In the genomic region with DNA sequence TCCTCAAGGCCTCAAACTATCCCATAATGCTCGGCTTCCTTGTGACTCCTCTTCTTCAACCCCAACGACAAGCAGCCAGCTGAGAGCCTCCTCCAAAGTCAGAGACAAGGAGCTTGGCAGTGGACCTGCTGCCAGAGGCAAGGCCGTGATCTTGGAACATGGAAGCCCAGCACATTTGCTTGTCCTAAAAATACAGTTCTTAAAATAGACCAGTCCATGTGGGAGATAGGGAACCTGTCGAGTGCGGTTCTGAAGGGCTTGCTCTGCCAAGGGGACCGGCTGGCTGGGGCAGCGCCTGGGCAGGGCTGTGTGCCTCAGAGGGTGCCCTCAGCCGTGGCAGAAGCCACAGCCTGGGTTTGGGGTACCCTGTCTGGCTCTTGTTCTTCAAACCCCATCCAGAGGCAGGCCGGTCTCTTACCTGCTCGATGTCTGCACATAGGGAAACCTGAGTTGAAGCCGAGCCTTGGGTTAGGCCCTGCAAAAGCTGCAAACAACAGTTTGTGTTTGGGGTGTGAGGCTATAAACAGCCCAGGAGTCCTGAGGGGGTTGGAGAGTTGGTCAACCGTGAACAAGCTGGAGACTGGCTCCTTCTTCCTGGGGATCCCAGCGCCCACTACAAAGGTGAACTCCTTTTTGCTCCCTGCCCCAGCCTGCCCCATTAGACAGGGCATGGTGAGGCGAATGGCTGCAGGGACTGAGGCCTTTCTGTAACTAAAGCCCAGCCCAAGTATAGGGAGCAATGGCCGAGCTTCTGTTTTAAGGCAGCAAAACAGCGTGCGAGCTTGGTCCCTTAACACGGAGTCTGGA, we compare ENCODE assay signal across 15 cellular contexts.
"Had no signal": no experiment of that assay in that cellular context is flagged by ENCODE, and none has a peak within 500 bp of the region (broad histone marks: within the 10 kb centered on the region; RNA-seq: fewer than 3 reads in every experiment).

No MANE protein-coding gene starts in this region.

- H3K4me3 Mint-ChIP-seq: brain; naive thymus-derived CD8-positive, alpha-beta T cell; stimulated activated naive CD8-positive, alpha-beta T cell treated with anti-CD3 and anti-CD28 coated beads, Interleukin-15, Interleukin-2, amounts not matched to agents 100 ng/mL and 50 ng/mL, for 24 hours had no signal

- H3K27me3 Mint-ChIP-seq: brain; stimulated activated naive CD8-positive, alpha-beta T cell treated with anti-CD3 and anti-CD28 coated beads, Interleukin-15, Interleukin-2, amounts not matched to agents 100 ng/mL and 50 ng/mL, for 24 hours had no signal

- DNase-seq: activated CD4-positive, alpha-beta T cell treated with anti-CD3 and anti-CD28 coated beads, Interleukin-2, amount 50 U/mL, for 1 hour; activated CD4-positive, CD25-positive, alpha-beta regulatory T cell; activated naive CD4-positive, alpha-beta T cell treated with anti-CD3 and anti-CD28 coated beads, Interleukin-2, amount 50 U/mL, for 16 hours; foreskin keratinocyte; head of caudate nucleus; naive thymus-derived CD8-positive, alpha-beta T cell; stimulated activated CD4-positive, alpha-beta T cell treated with anti-CD3 and anti-CD28 coated beads, Interleukin-12 subunit alpha, Interleukin-12 subunit beta, amount 100 ng/mL, for 4 hours; stimulated activated CD4-positive, alpha-beta T cell treated with anti-CD3 and anti-CD28 coated beads, Interleukin-4, amount 100 ng/mL, for 24 hours had no signal

- H3K4me1 ChIP-seq: foreskin keratinocyte had no signal

- H3K27ac ChIP-seq: foreskin keratinocyte, neutrophil had no signal

- H3K27ac Mint-ChIP-seq: activated T-helper 2 cell treated with anti-CD3 and anti-CD28 coated beads, Interferon-gamma antibody, Interleukin-2, Interleukin-4, amounts not matched to agents 10 μg/mL and 5 μg/mL and 100 μg/mL, durations not matched to agents 14 hours and 24 hours and 36 hours; naive thymus-derived CD8-positive, alpha-beta T cell; progenitor cell of endocrine pancreas; stimulated activated naive CD8-positive, alpha-beta T cell treated with anti-CD3 and anti-CD28 coated beads, Interleukin-15, Interleukin-2, amounts not matched to agents 100 ng/mL and 50 ng/mL, for 24 hours had no signal

- H3K27me3 ChIP-seq: neutrophil had no signal

- ATAC-seq: foreskin keratinocyte; naive thymus-derived CD8-positive, alpha-beta T cell; sciatic nerve; SK-N-SH treated with all-trans-retinoic acid at 6 μM for 48 hours had no signal

- H3K36me3 Mint-ChIP-seq: brain; naive thymus-derived CD8-positive, alpha-beta T cell had no signal

- H3K9me3 ChIP-seq: neutrophil had no signal

- H3K36me3 ChIP-seq: neutrophil had no signal
